Comparison of ENCODE assay signal across 8 cellular contexts in the genomic region with DNA sequence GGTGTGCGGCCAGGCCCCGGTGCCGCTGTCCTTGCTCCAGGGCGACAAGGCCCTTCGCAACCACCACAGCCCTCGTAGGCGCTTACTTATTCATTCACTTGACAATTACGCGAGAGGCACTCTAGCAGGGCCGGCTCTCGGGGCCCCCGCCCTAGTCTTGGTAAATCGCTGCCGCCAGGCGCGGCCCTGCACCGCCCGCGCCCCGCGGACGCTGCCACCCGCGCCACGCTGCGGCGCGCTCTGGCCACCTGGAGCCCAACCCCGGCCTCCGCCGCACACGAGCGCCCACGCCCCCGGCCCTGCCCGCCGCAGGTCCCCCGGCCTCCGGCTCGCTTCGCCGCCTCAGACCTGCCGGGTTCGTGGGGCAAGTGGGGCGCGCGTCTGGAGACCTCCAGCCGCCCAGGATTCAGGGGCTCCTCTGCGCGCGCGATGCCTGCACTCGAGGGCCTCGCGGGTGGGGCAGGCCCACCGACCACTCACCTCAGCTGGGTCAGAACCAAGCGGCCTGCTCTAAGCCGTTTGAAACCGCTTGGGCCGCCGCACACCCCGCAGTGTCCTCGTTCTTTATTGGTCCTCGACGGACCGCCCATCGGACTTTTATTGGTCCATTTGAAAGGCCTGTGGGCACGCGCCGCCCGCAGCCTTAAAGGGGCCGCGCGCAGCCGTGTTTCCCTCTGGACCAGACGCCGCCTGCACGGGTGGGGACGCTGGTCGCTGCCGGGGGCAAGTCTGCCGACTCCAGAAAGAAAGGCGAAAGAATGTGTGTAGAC. TPM values are rescaled to one million over a fixed set of nuclear protein-coding genes. Genes with fewer than 3 reads are reported as not detected.
DNase-seq lines count a peak whose midpoint lies in the region; ATAC-seq and TF ChIP-seq lines count a peak whose summit lies in the region.

A gene (minus strand): TSS at position 541 of the 770 bp plus-strand sequence. CDS start 25,049 bp downstream, outside the sequence.

- ATAC-seq in HG02852 (IDR thresholded peaks at IDR 0.05; ENCODE audit: unreplicated experiment) = peak; percentile 97
- ATAC-seq in T-helper 17 cell = peak; percentile 92
- ATAC-seq in left ventricle myocardium superior = peak; percentile 99
- peak; percentile 99 for ATAC-seq in upper lobe of right lung

- H3K27me3 Mint-ChIP-seq in T-helper 17 cell (no peaks in the 10 kb centered on the region), progenitor cell of endocrine pancreas (no peaks in the 10 kb centered on the region)

- H3K27ac Mint-ChIP-seq in T-helper 17 cell (peak within 1 kb of the TSS; percentile 92), progenitor cell of endocrine pancreas (peak within 1 kb of the TSS; percentile 97)

- no peaks in the 10 kb centered on the region for H3K27me3 ChIP-seq in upper lobe of right lung

- H3K9me3 ChIP-seq in T-helper 17 cell (ENCODE audit: control insufficient read depth, low read length, poor library complexity, severe bottlenecking) (no peaks in the 10 kb centered on the region), upper lobe of right lung (no peaks in the 10 kb centered on the region)

- peak within 1 kb of the TSS; percentile 83 for H3K4me3 ChIP-seq in upper lobe of right lung

- H3K36me3 Mint-ChIP-seq in T-helper 17 cell (ENCODE audit: low read depth) (peaks cover 2% of the 10 kb centered on the region), progenitor cell of endocrine pancreas (ENCODE audit: insufficient read depth) (peaks cover 5% of the 10 kb centered on the region)

- TF ChIP-seq CTCF in progenitor cell of endocrine pancreas (IDR thresholded peaks at IDR 0.05; ENCODE audit: unreplicated experiment) (no peak), upper lobe of right lung (IDR thresholded peaks at IDR 0.05) (no peak)

- no peaks in the 10 kb centered on the region for H3K36me3 ChIP-seq in upper lobe of right lung

- H3K4me1 Mint-ChIP-seq in T-helper 17 cell (peaks cover 30% of the 10 kb centered on the region), progenitor cell of endocrine pancreas (ENCODE audit: low read depth) (peaks cover 14% of the 10 kb centered on the region)

- DNase-seq in NCI-H146 (lab: John Stamatoyannopoulos, UW) (peak; percentile 92), T-helper 17 cell (peak; percentile 74 to 77 (median 74)), amygdala (lab: John Stamatoyannopoulos, UW) (peak; percentile 12 to 95 (median 85)), left ventricle myocardium superior (peak; percentile 94), progenitor cell of endocrine pancreas (ENCODE audit: low spot score, unreplicated experiment) (peak; percentile 68), upper lobe of right lung (peak; percentile 95)

- peaks cover 13% of the 10 kb centered on the region for H3K9me3 Mint-ChIP-seq in progenitor cell of endocrine pancreas (ENCODE audit: low read depth)

- peaks cover 13% of the 10 kb centered on the region for H3K4me1 ChIP-seq in upper lobe of right lung

- intact Hi-C loops in left ventricle myocardium superior (cut with micrococcal nuclease) = no loop called here
- intact Hi-C loops in upper lobe of right lung (cut with DNase I) = no loop called here

- H3K27ac ChIP-seq in upper lobe of right lung = peak within 1 kb of the TSS; percentile 86

- H3K4me3 Mint-ChIP-seq in T-helper 17 cell (peak within 1 kb of the TSS; percentile 98), progenitor cell of endocrine pancreas (ENCODE audit: low read depth) (peak within 1 kb of the TSS; percentile 96)

- TF ChIP-seq POLR2A in GM15510 (IDR thresholded peaks at IDR 0.05; ENCODE audit: borderline replicate concordance, extremely low read depth, insufficient read length) = peak; percentile 82

RNA-seq across cellular contexts. Expression of the gene that starts here (rescaled TPM):
- 10 to 100 TPM; 33.7 to 39.8 TPM for total RNA-seq in T-helper 17 cell
- total RNA-seq in left ventricle myocardium superior = 73.6 TPM
- total RNA-seq in progenitor cell of endocrine pancreas = 146 and 151 TPM in 2 replicates
- 56.3 TPM for total RNA-seq in upper lobe of right lung

Comparison
In these comparisons a context has a peak if more than half of its experiments do, and no peak if none do; other contexts are left out.
1. Peak in every context shown above with its lines: DNase-seq, ATAC-seq, H3K4me3 ChIP-seq and H3K27ac ChIP-seq.